ENCODE assay signal across 25 cellular contexts in genomic region chr14:104346608-104347007, GRCh38.
"Had no signal": no experiment of that assay in that cellular context is flagged by ENCODE, and none has a peak within 500 bp of the region (broad histone marks: within the 10 kb centered on the region; RNA-seq: fewer than 3 reads in every experiment).

No MANE protein-coding gene starts in this region.

- H3K9me3 Mint-ChIP-seq: activated CD4-positive, alpha-beta memory T cell treated with anti-CD3 and anti-CD28 coated beads, Interleukin-2, amount 10 ng/mL, durations not matched to agents 7 days and 5 days; activated CD4-positive, alpha-beta T cell treated with anti-CD3 and anti-CD28 coated beads, Interleukin-2, amount 10 ng/mL, durations not matched to agents 7 days and 5 days; activated naive CD4-positive, alpha-beta T cell treated with anti-CD3 and anti-CD28 coated beads, Interleukin-2, amount 50 U/mL, for 24 hours; activated T-helper 2 cell treated with anti-CD3 and anti-CD28 coated beads, Interferon-gamma antibody, Interleukin-2, Interleukin-4, amounts not matched to agents 10 μg/mL and 5 μg/mL and 100 μg/mL, durations not matched to agents 14 hours and 24 hours and 36 hours; natural killer cell treated with Interleukin-12 subunit alpha and Interleukin-12 subunit beta and Interleukin-15 and Interleukin-18, amount 100 ng/mL, for 72 hours had no signal

- H3K4me1 Mint-ChIP-seq: activated CD4-positive, alpha-beta memory T cell treated with anti-CD3 and anti-CD28 coated beads, Interleukin-2, amount 10 ng/mL, durations not matched to agents 7 days and 5 days; activated CD4-positive, alpha-beta T cell treated with anti-CD3 and anti-CD28 coated beads, Interleukin-2, amount 10 ng/mL, durations not matched to agents 7 days and 5 days; activated naive CD4-positive, alpha-beta T cell treated with anti-CD3 and anti-CD28 coated beads, Interleukin-2, amount 50 U/mL, for 24 hours had no signal

- DNase-seq: activated CD4-positive, alpha-beta memory T cell treated with anti-CD3 and anti-CD28 coated beads, Interleukin-2, amount 10 ng/mL, durations not matched to agents 7 days and 5 days; activated CD4-positive, alpha-beta T cell treated with anti-CD3 and anti-CD28 coated beads, Interleukin-2, amount 10 ng/mL, durations not matched to agents 7 days and 5 days; activated CD4-positive, CD25-positive, alpha-beta regulatory T cell treated with anti-CD3 and anti-CD28 coated beads, Interleukin-2, amount 50 U/mL, for 72 hours; activated CD8-positive, alpha-beta memory T cell treated with anti-CD3 and anti-CD28 coated beads, Interleukin-2, amount 50 U/mL, for 48 hours; activated T-cell treated with anti-CD3 and anti-CD28 coated beads, Interleukin-2, amount 50 U/mL, for 4 hours; anterior cingulate cortex; effector memory CD4-positive, alpha-beta T cell; erythroblast; heart right ventricle; kidney glomerular epithelial cell; left lung; mesendoderm; mucosa of descending colon; stimulated activated CD4-positive, alpha-beta T cell treated with anti-CD3 and anti-CD28 coated beads, Interleukin-12 subunit alpha, Interleukin-12 subunit beta, amount 100 ng/mL, for 4 hours; stimulated activated CD4-positive, alpha-beta T cell treated with anti-CD3 and anti-CD28 coated beads, Interleukin-4, amount 100 ng/mL, for 1 hour; stimulated activated naive CD8-positive, alpha-beta T cell treated with anti-CD3 and anti-CD28 coated beads, Interleukin-15, Interleukin-2, amounts not matched to agents 100 U/mL and 50 U/mL, for 24 hours; T1000 had no signal

- ATAC-seq: activated T-cell treated with anti-CD3 and anti-CD28 coated beads, Interleukin-2, amount 50 U/mL, for 4 hours; heart right ventricle; left lung; lower lobe of right lung; mucosa of descending colon; natural killer cell treated with Interleukin-12 subunit alpha and Interleukin-12 subunit beta and Interleukin-15 and Interleukin-18, amount 100 ng/mL, for 72 hours; right lobe of liver; stimulated activated naive CD8-positive, alpha-beta T cell treated with anti-CD3 and anti-CD28 coated beads, Interleukin-15, Interleukin-2, amounts not matched to agents 100 U/mL and 50 U/mL, for 24 hours had no signal

- H3K36me3 ChIP-seq: heart right ventricle, left lung, lower lobe of right lung, right lobe of liver, thoracic aorta, vagina had no signal

- H3K4me3 Mint-ChIP-seq: activated CD4-positive, alpha-beta memory T cell treated with anti-CD3 and anti-CD28 coated beads, Interleukin-2, amount 10 ng/mL, durations not matched to agents 7 days and 5 days; activated CD4-positive, alpha-beta T cell treated with anti-CD3 and anti-CD28 coated beads, Interleukin-2, amount 10 ng/mL, durations not matched to agents 7 days and 5 days; activated naive CD4-positive, alpha-beta T cell treated with anti-CD3 and anti-CD28 coated beads, Interleukin-2, amount 50 U/mL, for 24 hours; activated T-cell treated with anti-CD3 and anti-CD28 coated beads, Interleukin-2, amount 50 U/mL, for 4 hours; natural killer cell treated with Interleukin-12 subunit alpha and Interleukin-12 subunit beta and Interleukin-15 and Interleukin-18, amount 100 ng/mL, for 72 hours had no signal

- H3K27me3 Mint-ChIP-seq: activated CD4-positive, alpha-beta memory T cell treated with anti-CD3 and anti-CD28 coated beads, Interleukin-2, amount 10 ng/mL, durations not matched to agents 7 days and 5 days; activated CD4-positive, alpha-beta T cell treated with anti-CD3 and anti-CD28 coated beads, Interleukin-2, amount 10 ng/mL, durations not matched to agents 7 days and 5 days had no signal

- H3K27ac ChIP-seq: heart right ventricle, left lung, lower lobe of right lung, right lobe of liver, skin epidermis, thoracic aorta, vagina had no signal

- H3K4me1 ChIP-seq: left lung, right lobe of liver, vagina had no signal

- H3K36me3 Mint-ChIP-seq: activated naive CD4-positive, alpha-beta T cell treated with anti-CD3 and anti-CD28 coated beads, Interleukin-2, amount 50 U/mL, for 24 hours; natural killer cell treated with Interleukin-12 subunit alpha and Interleukin-12 subunit beta and Interleukin-15 and Interleukin-18, amount 100 ng/mL, for 72 hours had no signal

- H3K27ac Mint-ChIP-seq: activated CD4-positive, alpha-beta memory T cell treated with anti-CD3 and anti-CD28 coated beads, Interleukin-2, amount 10 ng/mL, durations not matched to agents 7 days and 5 days; activated CD4-positive, alpha-beta T cell treated with anti-CD3 and anti-CD28 coated beads, Interleukin-2, amount 10 ng/mL, durations not matched to agents 7 days and 5 days; activated naive CD4-positive, alpha-beta T cell treated with anti-CD3 and anti-CD28 coated beads, Interleukin-2, amount 50 U/mL, for 24 hours; activated T-helper 2 cell treated with anti-CD3 and anti-CD28 coated beads, Interferon-gamma antibody, Interleukin-2, Interleukin-4, amounts not matched to agents 10 μg/mL and 5 μg/mL and 100 μg/mL, durations not matched to agents 14 hours and 24 hours and 36 hours; natural killer cell treated with Interleukin-12 subunit alpha and Interleukin-12 subunit beta and Interleukin-15 and Interleukin-18, amount 100 ng/mL, for 72 hours had no signal

- H3K9me3 ChIP-seq: left lung, lower lobe of right lung, mucosa of descending colon, right lobe of liver, thoracic aorta, vagina had no signal

- H3K27me3 ChIP-seq: right lobe of liver, vagina had no signal

- H3K4me3 ChIP-seq: heart right ventricle, left lung, lower lobe of right lung, mucosa of descending colon, right lobe of liver, skin epidermis, thoracic aorta, vagina had no signal
